2 cellular contexts compared by ENCODE assay signal in genomic region chr10:70699659-70700174, GRCh38.
TF ChIP-seq lines count a peak whose summit lies in the region.

No MANE protein-coding gene starts in this region.

TF ChIP-seq in HEK293, 187 proteins besides CTCF, POLR2A, EP300 and RAD21 (continued from another document):
- TF ChIP-seq ZNF658 (tag by site-specific recombination; IDR thresholded peaks at IDR 0.05) (no peak), ZNF184 (tag by site-specific recombination; IDR thresholded peaks at IDR 0.05) (no peak)
TF ChIP-seq in HEK293: peak in this region for 1.

TF ChIP-seq in HepG2, 621 proteins besides CTCF, POLR2A, EP300 and RAD21 (continued from another document):
- TF ChIP-seq ZNF687 (CRISPR knock-in tag; IDR thresholded peaks at IDR 0.05) (peak; percentile 24; the same call in 1 of the 2 replicates), TBL1XR1 (IDR thresholded peaks at IDR 0.05; ENCODE audit: borderline replicate concordance, low read length, partially characterized antibody) (no peak), ZNF788 (CRISPR knock-in tag; IDR thresholded peaks at IDR 0.05; ENCODE audit: borderline replicate concordance) (no peak), ZNF549 (CRISPR knock-in tag; IDR thresholded peaks at IDR 0.05) (no peak), ZNF205 (CRISPR knock-in tag; IDR thresholded peaks at IDR 0.05) (no peak), KDM2A (CRISPR knock-in tag; IDR thresholded peaks at IDR 0.05; ENCODE audit: borderline replicate concordance, low read depth) (no peak), ZNF234 (CRISPR knock-in tag; conservative IDR thresholded peaks at IDR 0.05) (no peak), MAX (IDR thresholded peaks at IDR 0.05) (0 out of 2 replicates have a peak, but pooled peaks have one; percentile 14), CHD2 (IDR thresholded peaks at IDR 0.05; ENCODE audit: low read depth, low read length) (no peak), ZNF121 (CRISPR knock-in tag; IDR thresholded peaks at IDR 0.05) (no peak), SATB2 (CRISPR knock-in tag; IDR thresholded peaks at IDR 0.05) (no peak)
